In genomic region chrX:2829066-2829430, GRCh38 we compare ENCODE assay signal across 1 cellular context.
A peak's percentile ranks its signal among the peaks of the same experiment; 100 is the strongest.
TF ChIP-seq lines count a peak whose summit lies in the region.

No MANE protein-coding gene starts in this region.

TF ChIP-seq in K562, 482 proteins besides CTCF, POLR2A, EP300 and RAD21:
- TF ChIP-seq DNMT1 (IDR thresholded peaks at IDR 0.05) (no peak), FOSL1 (tag; conservative IDR thresholded peaks at IDR 0.05) (no peak), RFX1 (IDR thresholded peaks at IDR 0.05) (no peak), NFRKB (IDR thresholded peaks at IDR 0.05; ENCODE audit: low read depth) (no peak), OTX1 (CRISPR knock-in tag; IDR thresholded peaks at IDR 0.05) (no peak), NEUROD1 (IDR thresholded peaks at IDR 0.05; ENCODE audit: borderline replicate concordance, low read depth, low read length, partially characterized antibody) (no peak), ZNF184 (CRISPR knock-in tag; IDR thresholded peaks at IDR 0.05) (no peak), ZNF764 (CRISPR knock-in tag; IDR thresholded peaks at IDR 0.05; ENCODE audit: low read depth) (no peak), ZNF766 (CRISPR knock-in tag; conservative IDR thresholded peaks at IDR 0.05) (no peak), TAF9B (IDR thresholded peaks at IDR 0.05; ENCODE audit: partially characterized antibody) (no peak), ZNF324 (CRISPR knock-in tag; IDR thresholded peaks at IDR 0.05) (no peak), RCOR1 (IDR thresholded peaks at IDR 0.05; ENCODE audit: borderline replicate concordance in 1 of 2, low read depth in 2 of 2, low read length in 2 of 2) (no peak), RBFOX2 (IDR thresholded peaks at IDR 0.05; ENCODE audit: low read depth, low read length) (peak; percentile 7; the same call in 1 of the 2 replicates), BRD9 (IDR thresholded peaks at IDR 0.05; ENCODE audit: low read depth, partially characterized antibody) (no peak), ZSCAN29 (IDR thresholded peaks at IDR 0.05) (no peak), MTA3 (IDR thresholded peaks at IDR 0.05; ENCODE audit: borderline replicate concordance) (no peak), CBFA2T3 (IDR thresholded peaks at IDR 0.05) (no peak), STAT6 (CRISPR knock-in tag; IDR thresholded peaks at IDR 0.05) (no peak), ZNF75A (CRISPR knock-in tag; IDR thresholded peaks at IDR 0.05) (no peak), ZBTB7A (IDR thresholded peaks at IDR 0.05; ENCODE audit: borderline replicate concordance, control insufficient read depth, low read depth, low read length) (peak; percentile 9; the same call in 1 of the 2 replicates), HMGN3 (IDR thresholded peaks at IDR 0.05; ENCODE audit: borderline replicate concordance, extremely low read depth, insufficient read length, low read depth, low read length) (no peak), NR2C2 (CRISPR knock-in tag; IDR thresholded peaks at IDR 0.05) (no peak), NR2C2 (tag; IDR thresholded peaks at IDR 0.05) (peak; percentile 39; the same call in 1 of the 2 replicates), E2F1 (CRISPR knock-in tag; IDR thresholded peaks at IDR 0.05) (no peak)
